ENCODE assay signal across 9 cellular contexts in genomic region chr12:82517027-82517426, GRCh38.
DNase-seq lines count a peak whose midpoint lies in the region; ATAC-seq and TF ChIP-seq lines count a peak whose summit lies in the region.
"Had no signal": no experiment of that assay in that cellular context is flagged by ENCODE, and none has a peak within 500 bp of the region (broad histone marks: within the 10 kb centered on the region; RNA-seq: fewer than 3 reads in every experiment).

No MANE protein-coding gene starts in this region.

- no peaks in the 10 kb centered on the region for H4K20me1 ChIP-seq in DND-41 (ENCODE audit: insufficient read depth, low read length)

- no peak overlapping the region for H3K4me2 ChIP-seq in DND-41 (ENCODE audit: insufficient read depth, low read length)

- peaks cover 3% of the 10 kb centered on the region for H3K27me3 Mint-ChIP-seq in activated T-helper 1 cell treated with anti-CD3 and anti-CD28 coated beads, Interleukin-12 subunit alpha, Interleukin-12 subunit beta, Interleukin-2, Interleukin-4 antibody, amounts not matched to agents 30 ng/mL and 10 ng/mL and 1 ng/mL, durations not matched to agents 14 hours and 24 hours and 36 hours (ENCODE audit: insufficient read depth)

- H3K9ac ChIP-seq in DND-41 (ENCODE audit: low read depth, low read length) = no peak overlapping the region

- no peaks in the 10 kb centered on the region for H3K4me1 ChIP-seq in DND-41 (ENCODE audit: insufficient read depth, low read length)

- intact Hi-C loops in activated T-helper 1 cell treated with anti-CD3 and anti-CD28 coated beads, Interleukin-12 subunit alpha, Interleukin-12 subunit beta, Interleukin-2, Interleukin-4 antibody, amounts not matched to agents 30 ng/mL and 10 ng/mL and 1 ng/mL, durations not matched to agents 14 hours and 24 hours and 36 hours (cut with micrococcal nuclease) = no loop called here

- no peak overlapping the region for H3K4me3 ChIP-seq in DND-41 (ENCODE audit: low read depth in 1 of 2, low read length in 2 of 2)
- no peak overlapping the region for H3K4me3 ChIP-seq in cardiac fibroblast (replicated peaks in 1 of 2; ENCODE audit: low read depth in 2 of 2, low read length in 2 of 2)

- ATAC-seq in DND-41 (ENCODE audit: insufficient read depth, low read depth) = no peak
- peak; percentile 84 for ATAC-seq in GM21390 (IDR thresholded peaks at IDR 0.05; ENCODE audit: unreplicated experiment)
- ATAC-seq in HG03571 (IDR thresholded peaks at IDR 0.05; ENCODE audit: unreplicated experiment) = peak; percentile 85

- no peaks in the 10 kb centered on the region for H3K9me3 ChIP-seq in DND-41 (ENCODE audit: insufficient read depth, low read length, severe bottlenecking)

- no peaks in the 10 kb centered on the region for H3K36me3 Mint-ChIP-seq in activated T-helper 1 cell treated with anti-CD3 and anti-CD28 coated beads, Interleukin-12 subunit alpha, Interleukin-12 subunit beta, Interleukin-2, Interleukin-4 antibody, amounts not matched to agents 30 ng/mL and 10 ng/mL and 1 ng/mL, durations not matched to agents 14 hours and 24 hours and 36 hours (ENCODE audit: low read depth)

- H3K79me2 ChIP-seq in DND-41 (ENCODE audit: insufficient read depth, low read length) = no peaks in the 10 kb centered on the region

- H3K27ac ChIP-seq in DND-41 (ENCODE audit: low read length) = no peak overlapping the region
- H3K27ac ChIP-seq: epithelial cell of prostate had no signal

- no peaks in the 10 kb centered on the region for H3K36me3 ChIP-seq in DND-41 (ENCODE audit: insufficient read depth, low read length)

- DNase-seq in DND-41 = no peak
- DNase-seq in cardiac fibroblast (ENCODE audit: low read depth in 2 of 2) = peak; percentile 5 to 18
- DNase-seq in hepatic stellate cell (ENCODE audit: low spot score) = no peak
- DNase-seq in activated T-helper 1 cell treated with anti-CD3 and anti-CD28 coated beads, Interleukin-12 subunit alpha, Interleukin-12 subunit beta, Interleukin-2, Interleukin-4 antibody, amounts not matched to agents 30 ng/mL and 10 ng/mL and 1 ng/mL, durations not matched to agents 14 hours and 24 hours and 36 hours (ENCODE audit: low spot score) = no peak
- DNase-seq in HK-2 (ENCODE audit: unreplicated experiment) = no peak
- no peak for DNase-seq in amniotic stem cell (lab: John Stamatoyannopoulos, UW)

- no peaks in the 10 kb centered on the region for H3K4me1 Mint-ChIP-seq in activated T-helper 1 cell treated with anti-CD3 and anti-CD28 coated beads, Interleukin-12 subunit alpha, Interleukin-12 subunit beta, Interleukin-2, Interleukin-4 antibody, amounts not matched to agents 30 ng/mL and 10 ng/mL and 1 ng/mL, durations not matched to agents 14 hours and 24 hours and 36 hours (ENCODE audit: low read depth)

- H3K27ac Mint-ChIP-seq in activated T-helper 1 cell treated with anti-CD3 and anti-CD28 coated beads, Interleukin-12 subunit alpha, Interleukin-12 subunit beta, Interleukin-2, Interleukin-4 antibody, amounts not matched to agents 30 ng/mL and 10 ng/mL and 1 ng/mL, durations not matched to agents 14 hours and 24 hours and 36 hours = no peak overlapping the region

- H2AFZ ChIP-seq in DND-41 (ENCODE audit: low read depth, low read length) = no peak overlapping the region

- H3K4me3 Mint-ChIP-seq in activated T-helper 1 cell treated with anti-CD3 and anti-CD28 coated beads, Interleukin-12 subunit alpha, Interleukin-12 subunit beta, Interleukin-2, Interleukin-4 antibody, amounts not matched to agents 30 ng/mL and 10 ng/mL and 1 ng/mL, durations not matched to agents 14 hours and 24 hours and 36 hours = no peak overlapping the region

- H3K27me3 ChIP-seq in DND-41 (ENCODE audit: insufficient read depth, low read length, poor library complexity) = no peaks in the 10 kb centered on the region

- no peaks in the 10 kb centered on the region for H3K9me3 Mint-ChIP-seq in activated T-helper 1 cell treated with anti-CD3 and anti-CD28 coated beads, Interleukin-12 subunit alpha, Interleukin-12 subunit beta, Interleukin-2, Interleukin-4 antibody, amounts not matched to agents 30 ng/mL and 10 ng/mL and 1 ng/mL, durations not matched to agents 14 hours and 24 hours and 36 hours

- peak; percentile 33 for TF ChIP-seq CTCF in DND-41 (IDR thresholded peaks at IDR 0.05; ENCODE audit: borderline replicate concordance, extremely low read depth, low read length, poor library complexity, severe bottlenecking)
- TF ChIP-seq CTCF in cardiac fibroblast (IDR thresholded peaks at IDR 0.05; ENCODE audit: low read depth, low read length) = peak; percentile 48

Comparison
In these comparisons a context has a peak if more than half of its experiments do, and no peak if none do; other contexts are left out.
1. DNase-seq: peak in cardiac fibroblast (2 of 2); none in DND-41 (single experiment), hepatic stellate cell (single experiment), activated T-helper 1 cell treated with anti-CD3 and anti-CD28 coated beads, Interleukin-12 subunit alpha, Interleukin-12 subunit beta, Interleukin-2, Interleukin-4 antibody, amounts not matched to agents 30 ng/mL and 10 ng/mL and 1 ng/mL, durations not matched to agents 14 hours and 24 hours and 36 hours (single experiment), HK-2 (single experiment) and amniotic stem cell (single experiment).